In the genomic region with DNA sequence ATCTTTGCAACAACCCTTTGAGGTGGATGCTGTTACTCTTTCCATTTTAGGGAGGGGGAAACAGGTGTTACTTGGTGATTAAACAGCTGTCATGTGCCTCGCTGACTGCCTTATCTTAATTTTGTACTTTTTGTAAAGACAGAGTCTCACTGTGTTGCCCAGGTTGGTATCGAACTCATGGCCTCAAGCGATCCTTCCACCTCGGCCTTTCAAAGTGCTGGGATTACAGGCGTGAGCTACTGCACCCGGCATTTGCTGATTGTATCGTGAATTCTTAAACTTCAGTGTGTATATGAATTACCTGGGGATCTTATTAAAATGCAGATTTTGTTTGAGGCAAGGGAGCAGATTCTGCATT, we compare ENCODE assay signal across 1 cellular context.
A peak's percentile ranks its signal among the peaks of the same experiment; 100 is the strongest.
TF ChIP-seq lines count a peak whose summit lies in the region.

No MANE protein-coding gene starts in this region.

TF ChIP-seq in GM12878, 131 proteins besides CTCF, POLR2A, EP300 and RAD21:
- TF ChIP-seq, protein P1, sequence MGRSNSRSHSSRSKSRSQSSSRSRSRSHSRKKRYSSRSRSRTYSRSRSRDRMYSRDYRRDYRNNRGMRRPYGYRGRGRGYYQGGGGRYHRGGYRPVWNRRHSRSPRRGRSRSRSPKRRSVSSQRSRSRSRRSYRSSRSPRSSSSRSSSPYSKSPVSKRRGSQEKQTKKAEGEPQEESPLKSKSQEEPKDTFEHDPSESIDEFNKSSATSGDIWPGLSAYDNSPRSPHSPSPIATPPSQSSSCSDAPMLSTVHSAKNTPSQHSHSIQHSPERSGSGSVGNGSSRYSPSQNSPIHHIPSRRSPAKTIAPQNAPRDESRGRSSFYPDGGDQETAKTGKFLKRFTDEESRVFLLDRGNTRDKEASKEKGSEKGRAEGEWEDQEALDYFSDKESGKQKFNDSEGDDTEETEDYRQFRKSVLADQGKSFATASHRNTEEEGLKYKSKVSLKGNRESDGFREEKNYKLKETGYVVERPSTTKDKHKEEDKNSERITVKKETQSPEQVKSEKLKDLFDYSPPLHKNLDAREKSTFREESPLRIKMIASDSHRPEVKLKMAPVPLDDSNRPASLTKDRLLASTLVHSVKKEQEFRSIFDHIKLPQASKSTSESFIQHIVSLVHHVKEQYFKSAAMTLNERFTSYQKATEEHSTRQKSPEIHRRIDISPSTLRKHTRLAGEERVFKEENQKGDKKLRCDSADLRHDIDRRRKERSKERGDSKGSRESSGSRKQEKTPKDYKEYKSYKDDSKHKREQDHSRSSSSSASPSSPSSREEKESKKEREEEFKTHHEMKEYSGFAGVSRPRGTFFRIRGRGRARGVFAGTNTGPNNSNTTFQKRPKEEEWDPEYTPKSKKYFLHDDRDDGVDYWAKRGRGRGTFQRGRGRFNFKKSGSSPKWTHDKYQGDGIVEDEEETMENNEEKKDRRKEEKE (IDR thresholded peaks at IDR 0.05): no peak
- TF ChIP-seq MTA3 (IDR thresholded peaks at IDR 0.05; ENCODE audit: borderline replicate concordance, low read length): 0 out of 2 replicates have a peak, but pooled peaks have one; percentile 44
